In the genomic region with DNA sequence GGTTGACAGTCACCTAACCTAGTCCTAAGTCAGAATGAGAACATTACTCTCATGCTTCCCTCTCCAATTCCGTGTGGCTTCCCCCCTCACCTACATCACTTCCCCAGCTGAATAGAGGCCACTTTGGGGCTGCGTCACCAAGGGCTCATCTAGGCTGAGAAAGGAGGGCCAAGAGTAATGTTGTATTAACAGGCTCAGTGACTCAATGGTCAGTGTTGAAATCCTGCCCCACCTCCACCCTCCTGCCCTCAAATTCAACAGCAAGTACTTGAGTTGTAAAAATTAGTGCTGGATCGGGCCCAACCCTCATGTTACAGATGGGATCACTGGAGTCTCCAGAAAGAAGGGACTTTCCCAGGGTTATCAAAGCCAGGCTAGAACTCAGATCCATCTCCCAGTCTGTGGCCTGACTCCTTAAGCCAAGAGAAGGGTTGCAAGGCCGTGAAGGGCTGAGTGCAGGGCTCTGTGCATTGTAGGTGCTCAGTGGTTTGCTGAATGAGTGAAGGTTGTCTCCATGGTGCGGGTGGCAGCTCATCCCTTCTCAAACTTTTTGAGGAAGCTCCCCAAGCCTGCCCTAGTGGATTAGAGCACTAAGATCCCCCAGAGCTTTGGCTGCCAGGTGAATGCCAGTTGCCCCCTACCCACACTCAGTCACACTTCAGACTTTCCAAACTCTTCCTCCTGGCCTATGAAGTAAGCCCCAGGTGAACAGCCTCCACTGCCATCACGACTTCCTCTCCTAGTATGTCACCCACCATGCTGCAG, we compare ENCODE assay signal across 9 cellular contexts. TPM values are rescaled to one million over a fixed set of nuclear protein-coding genes. Genes with fewer than 3 reads are reported as not detected.
DNase-seq lines count a peak whose midpoint lies in the region; ATAC-seq, FAIRE-seq and TF ChIP-seq lines count a peak whose summit lies in the region.
"Had no signal": no experiment of that assay in that cellular context is flagged by ENCODE, and none has a peak within 500 bp of the region (broad histone marks: within the 10 kb centered on the region; RNA-seq: fewer than 3 reads in every experiment).

No MANE protein-coding gene starts in this region.

- POLR2A ChIA-PET in CD8-positive, alpha-beta T cell (lab: Charles Lee), result no interaction called here

- FAIRE-seq in RCC 7860 (lab: Jason Lieb, UNC), result no peak

- H3K4me1 ChIP-seq in subcutaneous abdominal adipose tissue (ENCODE audit: control insufficient read depth in 5 of 5, insufficient read depth in 5 of 5, low read length in 5 of 5), result peaks cover 6 to 93% (median 92%) of the 10 kb centered on the region in 5 donors
- H3K4me1 ChIP-seq in CD8-positive, alpha-beta T cell (ENCODE audit: insufficient read depth, low read length), result peaks cover 18% of the 10 kb centered on the region

- no peak for ATAC-seq in CD8-positive, alpha-beta T cell

- CTCF ChIA-PET in CD8-positive, alpha-beta T cell (lab: Charles Lee), result no interaction called here

- peak overlapping the region; percentile 31 to 92 (median 87) for H3K9ac ChIP-seq in subcutaneous abdominal adipose tissue (ENCODE audit: low read length in 5 of 5)

- H3K27me3 Mint-ChIP-seq in HFFc6 (ENCODE audit: insufficient read depth), result peaks cover 40% of the 10 kb centered on the region
- H3K27me3 Mint-ChIP-seq in CD8-positive, alpha-beta T cell (ENCODE audit: low read depth), result peaks cover 11% of the 10 kb centered on the region

- H3K4me1 Mint-ChIP-seq in HFFc6 (ENCODE audit: low read depth), result peaks cover 20% of the 10 kb centered on the region
- peaks cover 17% of the 10 kb centered on the region for H3K4me1 Mint-ChIP-seq in CD8-positive, alpha-beta T cell (ENCODE audit: low read depth)

- H3K4me3 Mint-ChIP-seq in HFFc6, result no peak overlapping the region
- H3K4me3 Mint-ChIP-seq in CD8-positive, alpha-beta T cell, result no peak overlapping the region
- H3K4me3 Mint-ChIP-seq: central memory CD8-positive, alpha-beta T cell had no signal

- intact Hi-C loops in CD8-positive, alpha-beta T cell (cut with DNase I, micrococcal nuclease), result no loop called here

- peaks cover 0 to 5% (median 0%) of the 10 kb centered on the region in 5 donors for H3K27me3 ChIP-seq in subcutaneous abdominal adipose tissue (ENCODE audit: control insufficient read depth in 5 of 5, insufficient read depth in 4 of 5, low read length in 5 of 5)
- H3K27me3 ChIP-seq in CD8-positive, alpha-beta T cell (ENCODE audit: insufficient read depth, low read length), result peaks cover 4% of the 10 kb centered on the region

- H3K36me3 Mint-ChIP-seq in HFFc6 (ENCODE audit: low read depth), result no peaks in the 10 kb centered on the region
- no peaks in the 10 kb centered on the region for H3K36me3 Mint-ChIP-seq in CD8-positive, alpha-beta T cell

- peaks cover 0 to 33% (median 16%) of the 10 kb centered on the region in 5 donors for H3K36me3 ChIP-seq in subcutaneous abdominal adipose tissue (ENCODE audit: control insufficient read depth in 5 of 5, insufficient read depth in 5 of 5, low read length in 5 of 5)
- no peaks in the 10 kb centered on the region for H3K36me3 ChIP-seq in CD8-positive, alpha-beta T cell (ENCODE audit: insufficient read depth, low read length)

- no peak overlapping the region for H3K27ac Mint-ChIP-seq in HFFc6
- no peak overlapping the region for H3K27ac Mint-ChIP-seq in CD8-positive, alpha-beta T cell

- H3K9me3 Mint-ChIP-seq in HFFc6, result no peaks in the 10 kb centered on the region
- H3K9me3 Mint-ChIP-seq in CD8-positive, alpha-beta T cell, result no peaks in the 10 kb centered on the region
- H3K9me3 Mint-ChIP-seq: central memory CD8-positive, alpha-beta T cell had no signal

- H3K4me3 ChIP-seq in fibroblast of the aortic adventitia (ENCODE audit: low read depth, low read length) (no peak overlapping the region), subcutaneous abdominal adipose tissue (ENCODE audit: low read depth in 1 of 5, low read length in 5 of 5) (peak overlapping the region; percentile 45 to 95 (median 73))
- no peak overlapping the region for H3K4me3 ChIP-seq in CD8-positive, alpha-beta T cell (ENCODE audit: low read depth, low read length)

- no peak for TF ChIP-seq CTCF in HFFc6 (IDR thresholded peaks at IDR 0.05)
- no peak for TF ChIP-seq CTCF in fibroblast of the aortic adventitia (IDR thresholded peaks at IDR 0.05; ENCODE audit: insufficient read depth, low read length)
- no peak for TF ChIP-seq CTCF in CD8-positive, alpha-beta T cell (IDR thresholded peaks at IDR 0.05)

- DNase-seq in HFFc6 (peak; percentile 39), RCC 7860 (ENCODE audit: low spot score) (peak; percentile 79), fibroblast of the aortic adventitia (ENCODE audit: low read depth) (peak; percentile 91), hippocampal formation (lab: John Stamatoyannopoulos, UW) (no peak), NCI-H524 treated with DMSO at 0.1 percent for 48 hours (lab: John Stamatoyannopoulos, UW) (no peak)
- no peak for DNase-seq in CD8-positive, alpha-beta T cell
- DNase-seq: NCI-H2227 treated with DMSO at 0.1 percent for 48 hours had no signal

- H3K9me3 ChIP-seq in subcutaneous abdominal adipose tissue (ENCODE audit: control insufficient read depth in 5 of 5, low read length in 5 of 5), result no peaks in the 10 kb centered on the region
- no peaks in the 10 kb centered on the region for H3K9me3 ChIP-seq in CD8-positive, alpha-beta T cell (ENCODE audit: low read length)

- H3K27ac ChIP-seq in subcutaneous abdominal adipose tissue (ENCODE audit: low read depth, low read length), result peak overlapping the region; percentile 96
- no peak overlapping the region for H3K27ac ChIP-seq in CD8-positive, alpha-beta T cell (ENCODE audit: low read depth, low read length)

RNA-seq across cellular contexts. Expression of a gene that starts 3.2 kb away (rescaled TPM):
- total RNA-seq in HFFc6 (2021; fragmentation: NEBNext Ultra II Directional; extraction: Animal tissue kit (Norgen Biotek cat#: 25700)), result under 1 TPM; 0.23 to 0.55 (median 0.36) TPM
- total RNA-seq in fibroblast of the aortic adventitia (ENCODE audit: low replicate concordance), result 0.16 and 13.4 TPM in 2 replicates
- total RNA-seq in CD8-positive, alpha-beta T cell, result not detected

RNA-seq across cellular contexts. Expression of a gene that starts 43.2 kb away (rescaled TPM):
- total RNA-seq in HFFc6 (2021; fragmentation: NEBNext Ultra II Directional; extraction: Animal tissue kit (Norgen Biotek cat#: 25700)), result 10 to 100 TPM in 4 of 6 experiments, 1 to 10 TPM in 2; 9.4 to 12.9 (median 10.7) TPM
- 21.6 and 53.6 TPM in 2 replicates for total RNA-seq in fibroblast of the aortic adventitia (ENCODE audit: low replicate concordance)
- 10 to 100 TPM; 14.3 to 15.1 TPM for total RNA-seq in CD8-positive, alpha-beta T cell

RNA-seq across cellular contexts. Expression of a gene that starts 54.2 kb away (rescaled TPM):
- not detected for total RNA-seq in HFFc6 (2021; fragmentation: NEBNext Ultra II Directional; extraction: Animal tissue kit (Norgen Biotek cat#: 25700))
- total RNA-seq in fibroblast of the aortic adventitia (ENCODE audit: low replicate concordance), result not detected in 2 replicates
- not detected for total RNA-seq in CD8-positive, alpha-beta T cell

Comparison
In these comparisons a context has a peak if more than half of its experiments do, and no peak if none do; other contexts are left out.
1. DNase-seq: peak in HFFc6 (single experiment), RCC 7860 (single experiment) and fibroblast of the aortic adventitia (single experiment); none in hippocampal formation (0 of 2), NCI-H524 treated with DMSO at 0.1 percent for 48 hours (single experiment) and CD8-positive, alpha-beta T cell (0 of 7).
2. H3K4me3 ChIP-seq: peak in subcutaneous abdominal adipose tissue (5 of 5); none in fibroblast of the aortic adventitia (single experiment) and CD8-positive, alpha-beta T cell (single experiment).